In genomic region chr2:96161785-96162367, GRCh38 we compare ENCODE assay signal across 17 cellular contexts. TPM values are rescaled to one million over a fixed set of nuclear protein-coding genes. Genes with fewer than 3 reads are reported as not detected.
DNase-seq lines count a peak whose midpoint lies in the region; ATAC-seq and TF ChIP-seq lines count a peak whose summit lies in the region.
"Had no signal": no experiment of that assay in that cellular context is flagged by ENCODE, and none has a peak within 500 bp of the region (broad histone marks: within the 10 kb centered on the region; RNA-seq: fewer than 3 reads in every experiment).

No MANE protein-coding gene starts in this region.

- H3K27me3 Mint-ChIP-seq in CD4-positive, alpha-beta memory T cell = no peaks in the 10 kb centered on the region
- H3K27me3 Mint-ChIP-seq in GM23338 (ENCODE audit: insufficient read depth, low read depth, poor library complexity) (peaks cover 7% of the 10 kb centered on the region), chondrocyte (ENCODE audit: low read depth) (peaks cover 6% of the 10 kb centered on the region)
- no peaks in the 10 kb centered on the region for H3K27me3 Mint-ChIP-seq in activated CD8-positive, alpha-beta T cell treated with anti-CD3 and anti-CD28 coated beads, Interleukin-2, amount 10 ng/mL, durations not matched to agents 7 days and 5 days (ENCODE audit: low read depth)

- H3K4me1 Mint-ChIP-seq in CD4-positive, alpha-beta memory T cell = peaks cover 47 to 77% (median 64%) of the 10 kb centered on the region in 4 donors
- H3K4me1 Mint-ChIP-seq in GM23338 (peaks cover 24% of the 10 kb centered on the region), chondrocyte (ENCODE audit: low read depth) (peaks cover 14% of the 10 kb centered on the region)
- H3K4me1 Mint-ChIP-seq in activated CD8-positive, alpha-beta T cell treated with anti-CD3 and anti-CD28 coated beads, Interleukin-2, amount 10 ng/mL, durations not matched to agents 7 days and 5 days (ENCODE audit: low read depth) = peaks cover 71% of the 10 kb centered on the region

- H3K36me3 Mint-ChIP-seq in CD4-positive, alpha-beta memory T cell = no peaks in the 10 kb centered on the region
- H3K36me3 Mint-ChIP-seq in GM23338 (ENCODE audit: low read depth) (no peaks in the 10 kb centered on the region; the same call in 2 of the 3 replicates), chondrocyte (ENCODE audit: low read depth) (no peaks in the 10 kb centered on the region)
- peaks cover 2% of the 10 kb centered on the region for H3K36me3 Mint-ChIP-seq in activated CD8-positive, alpha-beta T cell treated with anti-CD3 and anti-CD28 coated beads, Interleukin-2, amount 10 ng/mL, durations not matched to agents 7 days and 5 days (ENCODE audit: low read depth)

- CTCF ChIA-PET in CD4-positive, alpha-beta memory T cell (lab: Charles Lee; ENCODE audit: partially characterized antibody) = interaction anchor here (1.0 to 7.6 kb wide), 4 partner anchors 12 to 23 kb away, joined by 7 to 60 read pairs (median 27); partner anchors contain the start of gene ASTL
- CTCF ChIA-PET in activated CD8-positive, alpha-beta T cell treated with anti-CD3 and anti-CD28 coated beads, Interleukin-2, amount 10 ng/mL, durations not matched to agents 7 days and 5 days (lab: Charles Lee) = interaction anchor here (3.0 to 3.1 kb wide), 2 partner anchors 13 to 23 kb away, joined by 17 to 49 read pairs; partner anchors contain the start of gene ASTL

- peak overlapping the region; percentile 4; the same call in 1 of the 2 replicates for H2AFZ ChIP-seq in GM23338

- peaks cover 0 to 2% (median 0%) of the 10 kb centered on the region in 8 donors for H3K9me3 Mint-ChIP-seq in CD4-positive, alpha-beta memory T cell
- no peaks in the 10 kb centered on the region for H3K9me3 Mint-ChIP-seq in GM23338
- H3K9me3 Mint-ChIP-seq in activated CD8-positive, alpha-beta T cell treated with anti-CD3 and anti-CD28 coated beads, Interleukin-2, amount 10 ng/mL, durations not matched to agents 7 days and 5 days (ENCODE audit: insufficient read depth) = no peaks in the 10 kb centered on the region
- H3K9me3 Mint-ChIP-seq in chondrocyte (ENCODE audit: low read depth) = peaks cover 4% of the 10 kb centered on the region
- H3K9me3 Mint-ChIP-seq: HFFc6 had no signal

- DNase-seq in CD4-positive, alpha-beta memory T cell = peak in 2 of 5 donors; percentile 44 to 45
- DNase-seq in GM23338 (ENCODE audit: low spot score) (no peak), NCI-H446 (lab: John Stamatoyannopoulos, UW) (no peak), NCI-H82 (lab: John Stamatoyannopoulos, UW) (no peak), 8988T (no peak), chondrocyte (ENCODE audit: low spot score) (no peak)
- DNase-seq in activated CD8-positive, alpha-beta T cell treated with anti-CD3 and anti-CD28 coated beads, Interleukin-2, amount 10 ng/mL, durations not matched to agents 7 days and 5 days = no peak
- DNase-seq: activated CD4-positive, CD25-positive, alpha-beta regulatory T cell; activated effector memory CD4-positive, alpha-beta T cell treated with anti-CD3 and anti-CD28 coated beads, Interleukin-2, amount 50 U/mL, for 16 hours; HFFc6; kidney glomerular epithelial cell; stimulated activated CD4-positive, alpha-beta T cell treated with anti-CD3 and anti-CD28 coated beads, Interleukin-4, amount 100 ng/mL, for 24 hours; stomach had no signal

- H3K27me3 ChIP-seq in CD4-positive, alpha-beta memory T cell (ENCODE audit: insufficient read depth, low read length) = no peaks in the 10 kb centered on the region
- H3K27me3 ChIP-seq in GM23338 (ENCODE audit: insufficient read depth) (no peaks in the 10 kb centered on the region), mucosa of rectum (ENCODE audit: control insufficient read depth in 2 of 2, insufficient read depth in 2 of 2, low read length in 2 of 2) (no peaks in the 10 kb centered on the region)

- no peak overlapping the region for H3K9ac ChIP-seq in mucosa of rectum (ENCODE audit: low read depth in 1 of 2, low read length in 2 of 2)

- TF ChIP-seq CTCF in GM23338 (conservative IDR thresholded peaks at IDR 0.05; ENCODE audit: low read depth in 2 of 2) (no peak), chondrocyte (IDR thresholded peaks at IDR 0.05) (no peak)

- no peaks in the 10 kb centered on the region for H3F3A ChIP-seq in GM23338 (replicated peaks; ENCODE audit: low read depth)

- no peaks in the 10 kb centered on the region for H4K20me1 ChIP-seq in GM23338 (replicated peaks; ENCODE audit: insufficient read depth)

- no peaks in the 10 kb centered on the region for H3K9me3 ChIP-seq in CD4-positive, alpha-beta memory T cell (ENCODE audit: control insufficient read depth in 1 of 2, low read length in 2 of 2)
- H3K9me3 ChIP-seq in mucosa of rectum (ENCODE audit: control insufficient read depth in 2 of 2, low read length in 2 of 2) = no peaks in the 10 kb centered on the region

- H3K36me3 ChIP-seq in CD4-positive, alpha-beta memory T cell (ENCODE audit: insufficient read depth, low read length) = no peaks in the 10 kb centered on the region
- H3K36me3 ChIP-seq in GM23338 (ENCODE audit: insufficient read depth) (no peaks in the 10 kb centered on the region), mucosa of rectum (ENCODE audit: control insufficient read depth in 2 of 2, insufficient read depth in 2 of 2, low read length in 2 of 2) (no peaks in the 10 kb centered on the region)
- H3K36me3 ChIP-seq: stomach had no signal

- H3K9me2 ChIP-seq in GM23338 (ENCODE audit: insufficient read depth) = no peaks in the 10 kb centered on the region

- intact Hi-C loops in CD4-positive, alpha-beta memory T cell (cut with micrococcal nuclease) = no loop called here

- no peak overlapping the region for H3K4me3 ChIP-seq in CD4-positive, alpha-beta memory T cell (ENCODE audit: low read length in 2 of 2)
- H3K4me3 ChIP-seq in GM23338 = no peak overlapping the region
- peak overlapping the region in 1 of 2 donors; percentile 1 for H3K4me3 ChIP-seq in mucosa of rectum (ENCODE audit: low read length in 2 of 2)
- H3K4me3 ChIP-seq: stomach had no signal

- H3K79me2 ChIP-seq in GM23338 (replicated peaks; ENCODE audit: insufficient read depth) = no peaks in the 10 kb centered on the region

- H3K27ac Mint-ChIP-seq in CD4-positive, alpha-beta memory T cell = peak overlapping the region; percentile 64 to 98 (median 86)
- H3K27ac Mint-ChIP-seq in GM23338 (no peak overlapping the region), chondrocyte (ENCODE audit: unreplicated experiment) (no peak overlapping the region)
- peak overlapping the region; percentile 99 for H3K27ac Mint-ChIP-seq in activated CD8-positive, alpha-beta T cell treated with anti-CD3 and anti-CD28 coated beads, Interleukin-2, amount 10 ng/mL, durations not matched to agents 7 days and 5 days
- H3K27ac Mint-ChIP-seq: HFFc6 had no signal

- H3K27ac ChIP-seq in CD4-positive, alpha-beta memory T cell (ENCODE audit: low read depth, low read length) = peak overlapping the region; percentile 33
- H3K27ac ChIP-seq in GM23338 (ENCODE audit: low read depth) = no peak overlapping the region
- peak overlapping the region; percentile 19 to 49 for H3K27ac ChIP-seq in mucosa of rectum (ENCODE audit: low read depth in 2 of 2, low read length in 2 of 2)

- H3K4me1 ChIP-seq in CD4-positive, alpha-beta memory T cell (ENCODE audit: insufficient read depth, low read length) = peaks cover 70% of the 10 kb centered on the region
- H3K4me1 ChIP-seq in GM23338 (ENCODE audit: insufficient read depth) (peaks cover 8% of the 10 kb centered on the region; the same call in 1 of the 2 replicates), mucosa of rectum (ENCODE audit: control insufficient read depth in 2 of 2, insufficient read depth in 2 of 2, low read length in 2 of 2) (peaks cover 10 to 16% of the 10 kb centered on the region in 2 donors)
- H3K4me1 ChIP-seq: stomach had no signal

- H3K4me2 ChIP-seq in GM23338 = no peak overlapping the region

- POLR2A ChIA-PET in CD4-positive, alpha-beta memory T cell (lab: Charles Lee; ENCODE audit: partially characterized antibody) = interaction anchor here (0.7 to 9.8 kb wide), 4 partner anchors 12 to 468 kb away, joined by 3 to 285 read pairs (median 9); partner anchors contain the start of genes ASTL and DUSP2
- POLR2A ChIA-PET in activated CD8-positive, alpha-beta T cell treated with anti-CD3 and anti-CD28 coated beads, Interleukin-2, amount 10 ng/mL, durations not matched to agents 7 days and 5 days (lab: Charles Lee) = interaction anchor here (0.6 to 9.1 kb wide), 2 partner anchors 18 to 159 kb away, joined by 3 to 193 read pairs; partner anchors contain the start of gene DUSP2

- no peak for ATAC-seq in GM23338
- no peak for ATAC-seq in activated CD8-positive, alpha-beta T cell treated with anti-CD3 and anti-CD28 coated beads, Interleukin-2, amount 10 ng/mL, durations not matched to agents 7 days and 5 days
- ATAC-seq: SK-N-SH treated with all-trans-retinoic acid at 6 μM for 48 hours had no signal

- peak overlapping the region in 6 of 8 donors; percentile 0 to 73 (median 34) for H3K4me3 Mint-ChIP-seq in CD4-positive, alpha-beta memory T cell
- H3K4me3 Mint-ChIP-seq in GM23338 (no peak overlapping the region), chondrocyte (ENCODE audit: unreplicated experiment) (no peak overlapping the region)
- no peak overlapping the region for H3K4me3 Mint-ChIP-seq in activated CD8-positive, alpha-beta T cell treated with anti-CD3 and anti-CD28 coated beads, Interleukin-2, amount 10 ng/mL, durations not matched to agents 7 days and 5 days
- H3K4me3 Mint-ChIP-seq: HFFc6 had no signal

RNA-seq across cellular contexts. Expression of gene DUSP2, which starts 16.6 kb away (rescaled TPM):
- total RNA-seq in CD4-positive, alpha-beta memory T cell = 10 to 100 TPM; 33.4 to 34.6 TPM
- 100 to 1,000 TPM in 1 of 2 donors, 10 to 100 TPM in 1; 48.2 to 303 TPM for polyA plus RNA-seq in CD4-positive, alpha-beta memory T cell
- 10.5 and 13.0 TPM in 2 replicates for total RNA-seq in GM23338 (2014; rRNA removed; shearing (Covaris generic))
- 6.4 and 6.6 TPM in 2 replicates for polyA plus RNA-seq in GM23338 (2016; fragmentation: Nextera tagmentation; extraction: Ambion mirVana)
- 10 to 100 TPM; 20.3 to 21.2 TPM for total RNA-seq in activated CD8-positive, alpha-beta T cell treated with anti-CD3 and anti-CD28 coated beads, Interleukin-2, amount 10 ng/mL, durations not matched to agents 7 days and 5 days
- 0.31 to 1.3 TPM (median 1.1 TPM) in 3 replicates for total RNA-seq in chondrocyte

RNA-seq across cellular contexts. Expression of gene ASTL, which starts 23.6 kb away (rescaled TPM):
- 1 to 10 TPM in 1 of 2 experiments, not detected in 1; 1.3 TPM for total RNA-seq in CD4-positive, alpha-beta memory T cell
- under 1 TPM in 1 of 2 donors, not detected in 1; 0.48 TPM for polyA plus RNA-seq in CD4-positive, alpha-beta memory T cell
- 1.6 TPM in 1 of 2 replicates, not detected in the other for total RNA-seq in GM23338 (2014; rRNA removed; shearing (Covaris generic))
- polyA plus RNA-seq in GM23338 (2016; fragmentation: Nextera tagmentation; extraction: Ambion mirVana) = 0.23 TPM in 1 of 2 replicates, not detected in the other
- total RNA-seq in activated CD8-positive, alpha-beta T cell treated with anti-CD3 and anti-CD28 coated beads, Interleukin-2, amount 10 ng/mL, durations not matched to agents 7 days and 5 days = under 1 TPM in 1 of 2 experiments, not detected in 1; 0.34 TPM
- total RNA-seq in chondrocyte = not detected in 3 replicates
- total RNA-seq: cardiac septum, myocyte, stomach had no signal

RNA-seq across cellular contexts. Expression of gene ADRA2B, which starts 45.5 kb away (rescaled TPM):
- not detected for total RNA-seq in CD4-positive, alpha-beta memory T cell
- polyA plus RNA-seq in CD4-positive, alpha-beta memory T cell = not detected
- total RNA-seq in GM23338 (2014; rRNA removed; shearing (Covaris generic)) = 5.9 and 7.9 TPM in 2 replicates
- 1.5 and 1.7 TPM in 2 replicates for polyA plus RNA-seq in GM23338 (2016; fragmentation: Nextera tagmentation; extraction: Ambion mirVana)
- under 1 TPM in 1 of 2 experiments, not detected in 1; 0.08 TPM for total RNA-seq in activated CD8-positive, alpha-beta T cell treated with anti-CD3 and anti-CD28 coated beads, Interleukin-2, amount 10 ng/mL, durations not matched to agents 7 days and 5 days
- 0.07 TPM in 1 of 3 replicates, not detected in the others for total RNA-seq in chondrocyte
- total RNA-seq: HFFc6, myocyte had no signal

RNA-seq across cellular contexts. Expression of gene STARD7, which starts 46.8 kb away (rescaled TPM):
- total RNA-seq in CD4-positive, alpha-beta memory T cell = 10 to 100 TPM; 84.9 to 92.9 TPM
- 100 to 1,000 TPM; 109 to 196 TPM for polyA plus RNA-seq in CD4-positive, alpha-beta memory T cell
- total RNA-seq in GM23338 (2014; rRNA removed; shearing (Covaris generic)) = 222 TPM in 2 replicates
- polyA plus RNA-seq in GM23338 (2016; fragmentation: Nextera tagmentation; extraction: Ambion mirVana) = 72.0 and 72.2 TPM in 2 replicates
- total RNA-seq in activated CD8-positive, alpha-beta T cell treated with anti-CD3 and anti-CD28 coated beads, Interleukin-2, amount 10 ng/mL, durations not matched to agents 7 days and 5 days = 100 to 1,000 TPM; 139 to 143 TPM
- 61.0 to 81.8 TPM (median 66.1 TPM) in 3 replicates for total RNA-seq in chondrocyte

Comparison
In these comparisons a context has a peak if more than half of its experiments do, and no peak if none do; other contexts are left out.
1. H3K27ac Mint-ChIP-seq: peak in CD4-positive, alpha-beta memory T cell (7 of 7) and activated CD8-positive, alpha-beta T cell treated with anti-CD3 and anti-CD28 coated beads, Interleukin-2, amount 10 ng/mL, durations not matched to agents 7 days and 5 days (single experiment); none in GM23338 (single experiment) and chondrocyte (single experiment).
2. H3K4me3 Mint-ChIP-seq: peak in CD4-positive, alpha-beta memory T cell (6 of 8); none in GM23338 (single experiment), activated CD8-positive, alpha-beta T cell treated with anti-CD3 and anti-CD28 coated beads, Interleukin-2, amount 10 ng/mL, durations not matched to agents 7 days and 5 days (single experiment) and chondrocyte (single experiment).